ENCODE assay signal across 17 cellular contexts in the genomic region with DNA sequence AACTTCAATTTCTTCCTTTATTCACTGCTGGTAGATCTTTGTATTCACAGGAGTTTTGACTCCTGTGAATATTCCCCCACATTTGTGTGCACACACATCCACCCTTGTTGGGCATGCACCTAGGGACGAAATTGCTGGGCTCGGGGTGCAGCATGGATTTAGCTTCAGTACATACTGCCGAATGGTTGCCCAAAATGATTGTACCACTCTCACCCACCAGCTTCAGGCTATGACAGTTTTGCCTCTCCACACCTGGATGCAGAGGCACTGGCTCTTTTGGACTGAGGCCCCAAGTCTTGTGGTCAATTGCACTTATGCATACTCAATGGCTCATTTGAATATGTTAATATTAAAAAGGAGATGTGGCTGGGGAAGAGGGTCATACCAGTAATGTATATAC.
DNase-seq lines count a peak whose midpoint lies in the region; ATAC-seq and TF ChIP-seq lines count a peak whose summit lies in the region.
"Had no signal": no experiment of that assay in that cellular context is flagged by ENCODE, and none has a peak within 500 bp of the region (broad histone marks: within the 10 kb centered on the region; RNA-seq: fewer than 3 reads in every experiment).

No MANE protein-coding gene starts in this region.

- POLR2A ChIA-PET in activated CD8-positive, alpha-beta T cell treated with anti-CD3 and anti-CD28 coated beads for 36 hours (lab: Charles Lee): no interaction called here

- H3K9me3 ChIP-seq in CD4-positive, CD25-positive, alpha-beta regulatory T cell (ENCODE audit: control insufficient read depth in 2 of 2, low read length in 2 of 2): peaks cover 18 to 23% of the 10 kb centered on the region in 2 experiments
- H3K9me3 ChIP-seq in spleen (peaks cover 6 to 39% (median 35%) of the 10 kb centered on the region in 8 donors), MG63 (peaks cover 17% of the 10 kb centered on the region)
- H3K9me3 ChIP-seq: BE2C had no signal

- no peaks in the 10 kb centered on the region for H3K36me3 ChIP-seq in CD4-positive, CD25-positive, alpha-beta regulatory T cell (ENCODE audit: control insufficient read depth, insufficient read depth, low read length)
- H3K36me3 ChIP-seq in spleen (no peaks in the 10 kb centered on the region), MG63 (no peaks in the 10 kb centered on the region)
- H3K36me3 ChIP-seq: BE2C had no signal

- no peak for DNase-seq in CD4-positive, CD25-positive, alpha-beta regulatory T cell
- DNase-seq in NCI-H526 (lab: John Stamatoyannopoulos, UW): peak; percentile 58 to 72
- no peak for DNase-seq in foreskin keratinocyte
- DNase-seq in spleen: peak; percentile 17
- DNase-seq in activated CD8-positive, alpha-beta T cell treated with anti-CD3 and anti-CD28 coated beads for 36 hours: no peak
- no peak for DNase-seq in MG63
- DNase-seq: ACHN; BE2C; C1 segment of cervical spinal cord; CD4-positive, alpha-beta T cell; DMS153; DMS79; GDM1; GM23248; HCEC 1CT had no signal

- peak overlapping the region in 2 of 3 donors; percentile 7 to 31 for H3K27ac Mint-ChIP-seq in CD4-positive, CD25-positive, alpha-beta regulatory T cell
- no peak overlapping the region for H3K27ac Mint-ChIP-seq in activated CD8-positive, alpha-beta T cell treated with anti-CD3 and anti-CD28 coated beads for 36 hours
- H3K27ac Mint-ChIP-seq: CD4-positive, alpha-beta T cell had no signal

- 86 to 94% (median 92%) methylated on average over 3 of the region's 3 CpGs for WGBS in spleen, 5 donors

- TF ChIP-seq POLR2A in spleen (IDR thresholded peaks at IDR 0.05): no peak

- H3K27me3 Mint-ChIP-seq in CD4-positive, CD25-positive, alpha-beta regulatory T cell: peaks cover 9% of the 10 kb centered on the region
- H3K27me3 Mint-ChIP-seq in activated CD8-positive, alpha-beta T cell treated with anti-CD3 and anti-CD28 coated beads for 36 hours: no peaks in the 10 kb centered on the region
- H3K27me3 Mint-ChIP-seq: CD4-positive, alpha-beta T cell had no signal

- peak overlapping the region in 1 of 4 donors; percentile 29 for H3K4me3 Mint-ChIP-seq in CD4-positive, CD25-positive, alpha-beta regulatory T cell
- no peak overlapping the region for H3K4me3 Mint-ChIP-seq in activated CD8-positive, alpha-beta T cell treated with anti-CD3 and anti-CD28 coated beads for 36 hours
- H3K4me3 Mint-ChIP-seq: CD4-positive, alpha-beta T cell had no signal

- peaks cover 0 to 26% (median 3%) of the 10 kb centered on the region in 7 donors for H3K9me3 Mint-ChIP-seq in CD4-positive, CD25-positive, alpha-beta regulatory T cell
- peaks cover 23% of the 10 kb centered on the region for H3K9me3 Mint-ChIP-seq in activated CD8-positive, alpha-beta T cell treated with anti-CD3 and anti-CD28 coated beads for 36 hours

- H3K4me3 ChIP-seq in CD4-positive, CD25-positive, alpha-beta regulatory T cell (ENCODE audit: low read depth, low read length): no peak overlapping the region
- H3K4me3 ChIP-seq in spleen: no peak overlapping the region
- H3K4me3 ChIP-seq in MG63: no peak overlapping the region
- H3K4me3 ChIP-seq: GM23248 had no signal

- H3K4me1 Mint-ChIP-seq in CD4-positive, CD25-positive, alpha-beta regulatory T cell: peaks cover 0 to 19% (median 4%) of the 10 kb centered on the region in 4 donors
- H3K4me1 Mint-ChIP-seq in activated CD8-positive, alpha-beta T cell treated with anti-CD3 and anti-CD28 coated beads for 36 hours (ENCODE audit: low read depth): peaks cover 4% of the 10 kb centered on the region

- intact Hi-C loops in spleen (cut with DNase I; ENCODE audit: low total_unique reads): no loop called here
- intact Hi-C loops in activated CD8-positive, alpha-beta T cell treated with anti-CD3 and anti-CD28 coated beads for 36 hours (cut with micrococcal nuclease): no loop called here

- H3K27me3 ChIP-seq in CD4-positive, CD25-positive, alpha-beta regulatory T cell (ENCODE audit: control insufficient read depth, insufficient read depth, low read length): no peaks in the 10 kb centered on the region
- H3K27me3 ChIP-seq in foreskin keratinocyte: no peaks in the 10 kb centered on the region
- H3K27me3 ChIP-seq in spleen (replicated peaks in 1 of 7): no peaks in the 10 kb centered on the region
- H3K27me3 ChIP-seq in MG63: no peaks in the 10 kb centered on the region
- H3K27me3 ChIP-seq: BE2C had no signal

- H3K27ac ChIP-seq in CD4-positive, CD25-positive, alpha-beta regulatory T cell (ENCODE audit: insufficient read depth, low read length, poor library complexity, severe bottlenecking): no peak overlapping the region
- H3K27ac ChIP-seq in foreskin keratinocyte: peak overlapping the region; percentile 92
- no peak overlapping the region for H3K27ac ChIP-seq in spleen
- H3K27ac ChIP-seq: GM23248, HL-60 had no signal

- no peaks in the 10 kb centered on the region for H3K4me1 ChIP-seq in CD4-positive, CD25-positive, alpha-beta regulatory T cell (ENCODE audit: control insufficient read depth, insufficient read depth, low read length, poor library complexity, severe bottlenecking)
- peaks cover 15% of the 10 kb centered on the region for H3K4me1 ChIP-seq in foreskin keratinocyte
- H3K4me1 ChIP-seq in spleen: no peaks in the 10 kb centered on the region
- H3K4me1 ChIP-seq: BE2C had no signal

- TF ChIP-seq CTCF in foreskin keratinocyte (conservative IDR thresholded peaks at IDR 0.05): no peak
- TF ChIP-seq CTCF in spleen (IDR thresholded peaks at IDR 0.05 in 8 of 11, conservative IDR thresholded peaks at IDR 0.05 in 3 of 11): no peak
- TF ChIP-seq CTCF in activated CD8-positive, alpha-beta T cell treated with anti-CD3 and anti-CD28 coated beads for 36 hours (IDR thresholded peaks at IDR 0.05): no peak

- H3K36me3 Mint-ChIP-seq in CD4-positive, CD25-positive, alpha-beta regulatory T cell: peaks cover 5% of the 10 kb centered on the region
- peaks cover 2% of the 10 kb centered on the region for H3K36me3 Mint-ChIP-seq in activated CD8-positive, alpha-beta T cell treated with anti-CD3 and anti-CD28 coated beads for 36 hours (ENCODE audit: low read depth)

- no peak for ATAC-seq in CD4-positive, CD25-positive, alpha-beta regulatory T cell (ENCODE audit: low read depth in 2 of 2)
- ATAC-seq in foreskin keratinocyte: no peak
- ATAC-seq in activated CD8-positive, alpha-beta T cell treated with anti-CD3 and anti-CD28 coated beads for 36 hours: no peak
- ATAC-seq in HG03139 (IDR thresholded peaks at IDR 0.05; ENCODE audit: unreplicated experiment): no peak

- CTCF ChIA-PET in activated CD8-positive, alpha-beta T cell treated with anti-CD3 and anti-CD28 coated beads for 36 hours (lab: Charles Lee): no interaction called here

Comparison
In these comparisons a context has a peak if more than half of its experiments do, and no peak if none do; other contexts are left out.
1. DNase-seq: peak in NCI-H526 (2 of 2) and spleen (single experiment); none in CD4-positive, CD25-positive, alpha-beta regulatory T cell (0 of 3), foreskin keratinocyte (0 of 2), activated CD8-positive, alpha-beta T cell treated with anti-CD3 and anti-CD28 coated beads for 36 hours (single experiment) and MG63 (single experiment).